Comparison of ENCODE assay signal across 16 cellular contexts in the genomic region with DNA sequence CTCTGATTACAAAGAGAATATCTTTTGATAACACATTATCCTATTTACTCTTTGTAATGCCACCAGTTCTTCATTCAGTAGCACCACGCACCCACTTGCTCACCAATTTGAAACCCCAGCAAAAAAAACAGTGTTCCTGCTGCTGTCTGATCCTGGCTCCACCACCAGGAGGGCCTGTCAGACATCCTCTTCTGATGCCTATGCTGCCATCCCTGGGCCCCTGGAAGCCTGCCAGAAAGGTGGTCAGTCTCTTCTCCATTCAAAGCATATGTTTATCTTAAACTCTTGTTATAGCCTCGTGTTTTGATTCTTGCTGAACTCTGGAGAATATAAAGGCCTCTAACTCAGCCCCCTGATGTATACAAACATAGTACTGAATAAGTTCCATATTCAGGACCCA.
"Had no signal": no experiment of that assay in that cellular context is flagged by ENCODE, and none has a peak within 500 bp of the region (broad histone marks: within the 10 kb centered on the region; RNA-seq: fewer than 3 reads in every experiment).

No MANE protein-coding gene starts in this region.

- ATAC-seq: effector memory CD8-positive, alpha-beta T cell; naive thymus-derived CD4-positive, alpha-beta T cell; right lobe of liver; stimulated activated memory B cell treated with anti-CD40 and anti-IgM and Interleukin-4, amounts not matched to agents 10 μg/mL and 1 μg/mL and 100 μg/mL, for 72 hours; upper lobe of right lung had no signal

- DNase-seq: effector memory CD8-positive, alpha-beta T cell; esophagus squamous epithelium; head of caudate nucleus; mesendoderm; naive thymus-derived CD4-positive, alpha-beta T cell; nephron progenitor cell; psoas muscle; retina; right lobe of liver; spleen; stimulated activated CD4-positive, alpha-beta T cell treated with anti-CD3 and anti-CD28 coated beads, Interleukin-15, amount 100 ng/mL, for 24 hours; stimulated activated CD4-positive, alpha-beta T cell treated with anti-CD3 and anti-CD28 coated beads, Interleukin-1b, Interleukin-23, amount 100 ng/mL, for 48 hours; stimulated activated CD4-positive, alpha-beta T cell treated with anti-CD3 and anti-CD28 coated beads, Interleukin-4, amount 100 ng/mL, for 24 hours; testis; upper lobe of right lung had no signal
